11 cellular contexts compared by ENCODE assay signal in genomic region chr11:122207921-122208764, GRCh38.
A peak's percentile ranks its signal among the peaks of the same experiment; 100 is the strongest.
DNase-seq lines count a peak whose midpoint lies in the region; ATAC-seq and TF ChIP-seq lines count a peak whose summit lies in the region.
"Had no signal": no experiment of that assay in that cellular context is flagged by ENCODE, and none has a peak within 500 bp of the region (broad histone marks: within the 10 kb centered on the region; RNA-seq: fewer than 3 reads in every experiment).

No MANE protein-coding gene starts in this region.

- in situ Hi-C loops in IMR-90 (cut with MboI; ENCODE audit: low sequenced_read_pairs): loop anchor here (5.0 to 25.0 kb wide), 3 partner anchors 103 to 896 kb away; no protein-coding TSS in a partner anchor

- peak overlapping the region; percentile 100 for H2BK20ac ChIP-seq in IMR-90 (ENCODE audit: low read depth, low read length)

- peaks cover 43 to 72% of the 10 kb centered on the region in 2 experiments for H3K79me1 ChIP-seq in IMR-90 (ENCODE audit: low read depth in 1 of 2, low read length in 2 of 2)

- no peaks in the 10 kb centered on the region for H3K36me3 Mint-ChIP-seq in CD4-positive, alpha-beta T cell (ENCODE audit: low read depth)

- H3K14ac ChIP-seq in IMR-90 (replicated peaks; ENCODE audit: low read depth, low read length): peak overlapping the region; percentile 100

- peak overlapping the region; percentile 94 for H3K18ac ChIP-seq in IMR-90 (ENCODE audit: low read depth, low read length)

- H2BK5ac ChIP-seq in IMR-90 (ENCODE audit: low read depth, low read length, poor library complexity, severe bottlenecking): peak overlapping the region; percentile 100

- H3K4me3 ChIP-seq in IMR-90 (ENCODE audit: insufficient read depth, low read depth, low read length) (no peak overlapping the region), liver (ENCODE audit: low read depth in 1 of 3, low read length in 3 of 3) (no peak overlapping the region), tibial nerve (peak overlapping the region in 1 of 4 donors; percentile 27)

- POLR2A ChIA-PET in IMR-90 (lab: Charles Lee; ENCODE audit: unreplicated experiment): interaction anchor here (0.6 kb wide), 1 partner anchor 127 kb away, joined by 8 read pairs; no protein-coding TSS in a partner anchor
- POLR2A ChIA-PET in CD4-positive, alpha-beta T cell (lab: Charles Lee): no interaction called here

- CTCF ChIA-PET in IMR-90 (lab: Yijun Ruan, JAX): no interaction called here
- CTCF ChIA-PET in CD4-positive, alpha-beta T cell (lab: Charles Lee): no interaction called here

- H3K27ac Mint-ChIP-seq in stimulated activated naive CD8-positive, alpha-beta T cell treated with anti-CD3 and anti-CD28 coated beads, Interleukin-15, amount 100 ng/mL, for 72 hours: no peak overlapping the region
- H3K27ac Mint-ChIP-seq in CD4-positive, alpha-beta T cell: no peak overlapping the region
- H3K27ac Mint-ChIP-seq: activated CD4-positive, alpha-beta T cell treated with anti-CD3 and anti-CD28 coated beads for 36 hours had no signal

- peak overlapping the region; percentile 99 for H2BK120ac ChIP-seq in IMR-90 (ENCODE audit: low read depth, low read length)

- H3K4me1 Mint-ChIP-seq in stimulated activated naive CD8-positive, alpha-beta T cell treated with anti-CD3 and anti-CD28 coated beads, Interleukin-15, amount 100 ng/mL, for 72 hours: no peaks in the 10 kb centered on the region
- H3K4me1 Mint-ChIP-seq in CD4-positive, alpha-beta T cell (ENCODE audit: low read depth): no peaks in the 10 kb centered on the region
- H3K4me1 Mint-ChIP-seq: activated CD4-positive, alpha-beta T cell treated with anti-CD3 and anti-CD28 coated beads for 36 hours had no signal

- ATAC-seq in IMR-90 (ENCODE audit: low read depth) (peak; percentile 58), HG03095 (IDR thresholded peaks at IDR 0.05; ENCODE audit: unreplicated experiment) (no peak)
- ATAC-seq in stimulated activated naive CD8-positive, alpha-beta T cell treated with anti-CD3 and anti-CD28 coated beads, Interleukin-15, amount 100 ng/mL, for 72 hours: no peak
- ATAC-seq in CD4-positive, alpha-beta T cell (ENCODE audit: poor library complexity): no peak
- ATAC-seq: activated CD4-positive, alpha-beta T cell treated with anti-CD3 and anti-CD28 coated beads for 36 hours had no signal

- H3K4ac ChIP-seq in IMR-90 (ENCODE audit: low read depth, low read length): peak overlapping the region; percentile 100

- TF ChIP-seq CTCF in IMR-90 (conservative IDR thresholded peaks at IDR 0.05; ENCODE audit: low read depth, low read length) (no peak), liver (IDR thresholded peaks at IDR 0.05; ENCODE audit: low read depth, low read length, missing input control) (no peak), tibial nerve (IDR thresholded peaks at IDR 0.05) (no peak)
- TF ChIP-seq CTCF in CD4-positive, alpha-beta T cell (IDR thresholded peaks at IDR 0.05): no peak

- H2AFZ ChIP-seq in IMR-90 (replicated peaks; ENCODE audit: low read length, poor library complexity): peak overlapping the region; percentile 69

- H2BK15ac ChIP-seq in IMR-90 (ENCODE audit: low read depth, low read length): peak overlapping the region; percentile 100

- H3K9me3 ChIP-seq in IMR-90 (ENCODE audit: control insufficient read depth, insufficient read depth, low read length): no peaks in the 10 kb centered on the region
- no peaks in the 10 kb centered on the region for H3K9me3 ChIP-seq in liver (ENCODE audit: control insufficient read depth in 4 of 4, low read length in 3 of 4)
- H3K9me3 ChIP-seq in tibial nerve: no peaks in the 10 kb centered on the region
- H3K9me3 ChIP-seq in CD4-positive, alpha-beta T cell (ENCODE audit: control insufficient read depth, low read length): no peaks in the 10 kb centered on the region

- H3K9me1 ChIP-seq in IMR-90 (ENCODE audit: insufficient read depth, low read length): peaks cover 28% of the 10 kb centered on the region

- peak overlapping the region; percentile 100 for H4K91ac ChIP-seq in IMR-90 (ENCODE audit: insufficient read depth, low read depth, low read length)

- peak overlapping the region; percentile 99 for H3K27ac ChIP-seq in IMR-90 (ENCODE audit: insufficient read depth, low read length)
- H3K27ac ChIP-seq in liver (ENCODE audit: low read depth in 1 of 2, low read length in 2 of 2): peak overlapping the region; percentile 57 to 74
- peak overlapping the region; percentile 62 to 93 (median 81) for H3K27ac ChIP-seq in tibial nerve
- no peak overlapping the region for H3K27ac ChIP-seq in CD4-positive, alpha-beta T cell (ENCODE audit: low read depth, low read length)

- H3K27me3 ChIP-seq in IMR-90 (ENCODE audit: control insufficient read depth, insufficient read depth, low read length): no peaks in the 10 kb centered on the region
- no peaks in the 10 kb centered on the region for H3K27me3 ChIP-seq in liver (ENCODE audit: control insufficient read depth in 4 of 4, insufficient read depth in 4 of 4, low read length in 3 of 4)
- H3K27me3 ChIP-seq in tibial nerve: no peaks in the 10 kb centered on the region
- peaks cover under 1% of the 10 kb centered on the region for H3K27me3 ChIP-seq in CD4-positive, alpha-beta T cell (ENCODE audit: control insufficient read depth, insufficient read depth, low read length)

- H3K23ac ChIP-seq in IMR-90 (ENCODE audit: low read depth, low read length): peak overlapping the region; percentile 100

- WGBS in IMR-90 (ENCODE audit: extremely low coverage in 2 of 2, insufficient read length in 1 of 2), 2 experiments: 0% methylated on average over 1 of the region's 8 CpGs; no CpG with 5 or more reads in 1 of the 2 experiments
- 59% methylated on average over 8 of the region's 8 CpGs for WGBS in liver
- WGBS in tibial nerve, 2 donors: 27 to 43% methylated on average over 8 of the region's 8 CpGs

- H3K27me3 Mint-ChIP-seq in stimulated activated naive CD8-positive, alpha-beta T cell treated with anti-CD3 and anti-CD28 coated beads, Interleukin-15, amount 100 ng/mL, for 72 hours: peaks cover 22% of the 10 kb centered on the region
- H3K27me3 Mint-ChIP-seq in CD4-positive, alpha-beta T cell: peaks cover 58% of the 10 kb centered on the region

- DNase-seq in IMR-90 (peak; percentile 87), dedifferentiated amniotic fluid mesenchymal stem cell (ENCODE audit: extremely low spot score) (peak; percentile 50), tibial nerve (ENCODE audit: low spot score in 2 of 2) (no peak)
- no peak for DNase-seq in stimulated activated naive CD8-positive, alpha-beta T cell treated with anti-CD3 and anti-CD28 coated beads, Interleukin-15, amount 100 ng/mL, for 72 hours
- DNase-seq in stimulated activated CD4-positive, alpha-beta T cell treated with anti-CD3 and anti-CD28 coated beads, Interleukin-12 subunit alpha, Interleukin-12 subunit beta, amount 100 ng/mL, for 4 hours: no peak
- no peak for DNase-seq in CD4-positive, alpha-beta T cell
- DNase-seq: activated CD4-positive, alpha-beta T cell treated with anti-CD3 and anti-CD28 coated beads for 36 hours; DND-41; NCI-H774 had no signal

- H2AK5ac ChIP-seq in IMR-90 (ENCODE audit: low read depth, low read length): peak overlapping the region; percentile 100

- H2AK9ac ChIP-seq in IMR-90 (replicated peaks; ENCODE audit: low read depth, low read length, poor library complexity): peak overlapping the region; percentile 98

- H3K4me1 ChIP-seq in IMR-90 (ENCODE audit: control insufficient read depth, insufficient read depth, low read length): peaks cover 50% of the 10 kb centered on the region
- H3K4me1 ChIP-seq in liver (ENCODE audit: control insufficient read depth in 4 of 4, insufficient read depth in 4 of 4, low read length in 3 of 4): peaks cover 3 to 23% (median 13%) of the 10 kb centered on the region in 4 donors
- H3K4me1 ChIP-seq in tibial nerve: peaks cover 0 to 93% (median 36%) of the 10 kb centered on the region in 4 donors

- intact Hi-C loops in IMR-90 (cut with micrococcal nuclease): loop anchor here (10.0 kb wide), 2 partner anchors 173 to 743 kb away; no protein-coding TSS in a partner anchor
- intact Hi-C loops in CD4-positive, alpha-beta T cell (cut with DNase I, micrococcal nuclease): no loop called here

- peak overlapping the region; percentile 94 for H3K9ac ChIP-seq in IMR-90 (ENCODE audit: low read depth, low read length)
- H3K9ac ChIP-seq in liver (ENCODE audit: low read depth in 1 of 2, low read length in 2 of 2): no peak overlapping the region

- H3K4me3 Mint-ChIP-seq in stimulated activated naive CD8-positive, alpha-beta T cell treated with anti-CD3 and anti-CD28 coated beads, Interleukin-15, amount 100 ng/mL, for 72 hours: no peak overlapping the region
- H3K4me3 Mint-ChIP-seq in CD4-positive, alpha-beta T cell: no peak overlapping the region
- H3K4me3 Mint-ChIP-seq: activated CD4-positive, alpha-beta T cell treated with anti-CD3 and anti-CD28 coated beads for 36 hours had no signal

- H3K36me3 ChIP-seq in IMR-90 (ENCODE audit: control insufficient read depth, insufficient read depth, low read length): peaks cover 6% of the 10 kb centered on the region
- H3K36me3 ChIP-seq in liver (ENCODE audit: control insufficient read depth in 4 of 4, insufficient read depth in 3 of 4, low read depth in 1 of 4, low read length in 3 of 4): no peaks in the 10 kb centered on the region
- H3K36me3 ChIP-seq in tibial nerve: no peaks in the 10 kb centered on the region

- dilution Hi-C loops in IMR-90 (cut with HindIII; ENCODE audit: low sequenced_read_pairs, unreplicated experiment): no loop called here

- TF ChIP-seq EP300 in tibial nerve (IDR thresholded peaks at IDR 0.05): peak in 1 of 2 donors; percentile 44

- H4K8ac ChIP-seq in IMR-90 (ENCODE audit: low read depth in 2 of 2, low read length in 2 of 2): peak overlapping the region; percentile 99 to 100

- H3K9me3 Mint-ChIP-seq in stimulated activated naive CD8-positive, alpha-beta T cell treated with anti-CD3 and anti-CD28 coated beads, Interleukin-15, amount 100 ng/mL, for 72 hours: no peaks in the 10 kb centered on the region
- H3K9me3 Mint-ChIP-seq in CD4-positive, alpha-beta T cell: no peaks in the 10 kb centered on the region

- H4K20me1 ChIP-seq in IMR-90 (ENCODE audit: insufficient read depth, low read length): no peaks in the 10 kb centered on the region

- TF ChIP-seq RAD21 in IMR-90 (IDR thresholded peaks at IDR 0.05; ENCODE audit: low read length): no peak
- no peak for TF ChIP-seq RAD21 in liver (IDR thresholded peaks at IDR 0.05)

- BruUV-seq in IMR-90 (replicated peaks; lab: Mats Ljungman, UMichigan): no TSS peak

- H4K5ac ChIP-seq in IMR-90 (ENCODE audit: low read depth, low read length): peak overlapping the region; percentile 99

- peak overlapping the region; percentile 79 for H3K4me2 ChIP-seq in IMR-90 (ENCODE audit: low read depth, low read length)

- TF ChIP-seq POLR2A in IMR-90 (IDR thresholded peaks at IDR 0.05; ENCODE audit: low read depth, low read length) (no peak), tibial nerve (IDR thresholded peaks at IDR 0.05) (no peak)

- peak overlapping the region; percentile 99 for H3K56ac ChIP-seq in IMR-90 (ENCODE audit: extremely low read depth, insufficient read depth, low read length)

TF ChIP-seq in IMR-90, 13 proteins besides CTCF, POLR2A, EP300 and RAD21 (continues in another document):
- peak; percentile 4; the same call in 1 of the 2 replicates for TF ChIP-seq CEBPB (IDR thresholded peaks at IDR 0.05; ENCODE audit: low read depth, low read length)

TF ChIP-seq in liver, 16 proteins besides CTCF, POLR2A, EP300 and RAD21 (continues in another document):
- no peak for TF ChIP-seq FOXA1 (IDR thresholded peaks at IDR 0.05)
- peak; percentile 50 to 81 for TF ChIP-seq RXRA (IDR thresholded peaks at IDR 0.05)

Comparison
In these comparisons a context has a peak if more than half of its experiments do, and no peak if none do; other contexts are left out.
1. DNase-seq: peak in IMR-90 (single experiment) and dedifferentiated amniotic fluid mesenchymal stem cell (single experiment); none in tibial nerve (0 of 2), stimulated activated naive CD8-positive, alpha-beta T cell treated with anti-CD3 and anti-CD28 coated beads, Interleukin-15, amount 100 ng/mL, for 72 hours (0 of 2), stimulated activated CD4-positive, alpha-beta T cell treated with anti-CD3 and anti-CD28 coated beads, Interleukin-12 subunit alpha, Interleukin-12 subunit beta, amount 100 ng/mL, for 4 hours (single experiment) and CD4-positive, alpha-beta T cell (0 of 10).